ENCODE assay signal across 1 cellular context in genomic region chr20:46174469-46175126, GRCh38.
TF ChIP-seq lines count a peak whose summit lies in the region.

No MANE protein-coding gene starts in this region.

TF ChIP-seq in H1, 55 proteins besides CTCF, POLR2A, EP300 and RAD21 (continued from another document):
- TF ChIP-seq JUND (IDR thresholded peaks at IDR 0.05; ENCODE audit: low read length) (peak; percentile 32; the same call in 1 of the 2 replicates), RFX5 (IDR thresholded peaks at IDR 0.05; ENCODE audit: borderline replicate concordance, low read depth, low read length) (no peak), KDM5A (IDR thresholded peaks at IDR 0.05; ENCODE audit: low read length) (no peak), CREB1 (IDR thresholded peaks at IDR 0.05) (peak; percentile 60), CHD1 (IDR thresholded peaks at IDR 0.05; ENCODE audit: low read depth, low read length) (no peak), GABPA (IDR thresholded peaks at IDR 0.05; ENCODE audit: borderline replicate concordance, insufficient read depth, low read length) (no peak), SRF (IDR thresholded peaks at IDR 0.05; ENCODE audit: low read depth, low read length) (no peak), CEBPB (IDR thresholded peaks at IDR 0.05; ENCODE audit: low read depth, low read length) (no peak), SP2 (IDR thresholded peaks at IDR 0.05; ENCODE audit: low read length) (no peak), PHF8 (conservative IDR thresholded peaks at IDR 0.05; ENCODE audit: low read depth, low read length) (no peak), TBP (IDR thresholded peaks at IDR 0.05; ENCODE audit: low read depth, low read length) (no peak), MAX (IDR thresholded peaks at IDR 0.05) (peak; percentile 52), YY1 (IDR thresholded peaks at IDR 0.05; ENCODE audit: low read depth, low read length) (peak; percentile 49; the same call in 1 of the 2 replicates), KDM1A (IDR thresholded peaks at IDR 0.05; ENCODE audit: borderline replicate concordance, low read length) (no peak), TEAD4 (IDR thresholded peaks at IDR 0.05; ENCODE audit: low read depth, low read length) (no peak), CHD2 (IDR thresholded peaks at IDR 0.05; ENCODE audit: low read length) (no peak), TAF1 (IDR thresholded peaks at IDR 0.05; ENCODE audit: low read depth, low read length) (no peak), SP4 (IDR thresholded peaks at IDR 0.05; ENCODE audit: low read length) (0 out of 2 replicates have a peak, but pooled peaks have one; percentile 29)
